23 cellular contexts compared by ENCODE assay signal in genomic region chr15:82950295-82950694, GRCh38.
A peak's percentile ranks its signal among the peaks of the same experiment; 100 is the strongest.
DNase-seq lines count a peak whose midpoint lies in the region; ATAC-seq, FAIRE-seq and TF ChIP-seq lines count a peak whose summit lies in the region.
"Had no signal": no experiment of that assay in that cellular context is flagged by ENCODE, and none has a peak within 500 bp of the region (broad histone marks: within the 10 kb centered on the region; RNA-seq: fewer than 3 reads in every experiment).

No MANE protein-coding gene starts in this region.

- peaks cover 17% of the 10 kb centered on the region for H3F3A ChIP-seq in MM.1S (ENCODE audit: insufficient read depth, low read length)

- H3K4me3 ChIP-seq in MM.1S (ENCODE audit: low read length): peak overlapping the region; percentile 40
- peak overlapping the region; percentile 7 for H3K4me3 ChIP-seq in retinal pigment epithelial cell (ENCODE audit: low read length)
- H3K4me3 ChIP-seq: GM23338, upper lobe of left lung had no signal

- peak overlapping the region; percentile 35; the same call in 1 of the 2 replicates for H3K27ac ChIP-seq in MM.1S (ENCODE audit: low read length)

- no peaks in the 10 kb centered on the region for H3K9me2 ChIP-seq in MM.1S (replicated peaks; ENCODE audit: insufficient read depth, low read length)

- H4K20me1 ChIP-seq in MM.1S (ENCODE audit: insufficient read depth, low read length): no peaks in the 10 kb centered on the region

- no peak overlapping the region for H2AFZ ChIP-seq in MM.1S (ENCODE audit: low read length)
- H2AFZ ChIP-seq: GM23338 had no signal

- DNase-seq in GM13976 (ENCODE audit: low spot score) (peak; percentile 63), MM.1S (no peak), retinal pigment epithelial cell (ENCODE audit: low read depth) (no peak), EL (no peak), GM19239 (ENCODE audit: insufficient read length, low spot score) (no peak)
- DNase-seq: activated CD4-positive, alpha-beta T cell treated with anti-CD3 and anti-CD28 coated beads, Interleukin-2, amount 50 U/mL, for 1 hour; activated CD8-positive, alpha-beta memory T cell treated with anti-CD3 and anti-CD28 coated beads, Interleukin-2, amount 50 U/mL, for 4 hours; activated gamma-delta T cell treated with Interleukin-2 at 50 U/mL for 16 hours; amygdala; Caco-2; central memory CD4-positive, alpha-beta T cell; mesenchymal stem cell; naive thymus-derived CD4-positive, alpha-beta T cell; NCI-H187 treated with DMSO at 0.1 percent for 48 hours; NCI-H446 treated with DMSO at 0.1 percent for 48 hours; stimulated activated CD4-positive, alpha-beta T cell treated with anti-CD3 and anti-CD28 coated beads, Interleukin-1b, Interleukin-23, amount 100 ng/mL, for 48 hours; upper lobe of left lung had no signal

- TF ChIP-seq CTCF in GM13976 (IDR thresholded peaks at IDR 0.05; ENCODE audit: borderline replicate concordance, control extremely low read depth, extremely low read depth, insufficient read depth, missing control alignments): no peak
- no peak for TF ChIP-seq CTCF in MM.1S (IDR thresholded peaks at IDR 0.05; ENCODE audit: low read length)
- TF ChIP-seq CTCF in retinal pigment epithelial cell (conservative IDR thresholded peaks at IDR 0.05; ENCODE audit: low read depth, low read length): no peak

- H3K27me3 ChIP-seq in MM.1S (replicated peaks; ENCODE audit: insufficient read depth, low read length): peaks cover 12% of the 10 kb centered on the region

- ATAC-seq in GM19452 (IDR thresholded peaks at IDR 0.05; ENCODE audit: unreplicated experiment): peak; percentile 18
- ATAC-seq in HG02642 (IDR thresholded peaks at IDR 0.05; ENCODE audit: poor library complexity, unreplicated experiment): no peak
- ATAC-seq in GM19455 (IDR thresholded peaks at IDR 0.05; ENCODE audit: unreplicated experiment): no peak
- ATAC-seq: esophagus mucosa; gastroesophageal sphincter; GM23338; naive thymus-derived CD4-positive, alpha-beta T cell had no signal

- H3K79me2 ChIP-seq in MM.1S (ENCODE audit: low read length): no peaks in the 10 kb centered on the region

- no peak overlapping the region for H3K9ac ChIP-seq in MM.1S (ENCODE audit: low read length)

- H3K9me3 ChIP-seq in MM.1S (replicated peaks; ENCODE audit: insufficient read depth, low read length): no peaks in the 10 kb centered on the region
- H3K9me3 ChIP-seq: Caco-2, gastroesophageal sphincter, upper lobe of left lung had no signal

- H3K36me3 ChIP-seq in MM.1S (replicated peaks; ENCODE audit: insufficient read depth, low read length): no peaks in the 10 kb centered on the region
- H3K36me3 ChIP-seq: gastroesophageal sphincter, upper lobe of left lung had no signal

- no peak for FAIRE-seq in GM19239 (lab: Jason Lieb, UNC)

- H3K4me1 ChIP-seq in MM.1S (ENCODE audit: low read length): peaks cover 25% of the 10 kb centered on the region
- H3K4me1 ChIP-seq: Caco-2 had no signal

- in situ Hi-C loops in GM13976 (cut with MboI; ENCODE audit: low sequenced_read_pairs, unreplicated experiment): no loop called here

- H3K4me2 ChIP-seq in MM.1S (ENCODE audit: low read depth, low read length): peak overlapping the region; percentile 81
- H3K4me2 ChIP-seq: GM23338 had no signal
